15 cellular contexts compared by ENCODE assay signal in the genomic region with DNA sequence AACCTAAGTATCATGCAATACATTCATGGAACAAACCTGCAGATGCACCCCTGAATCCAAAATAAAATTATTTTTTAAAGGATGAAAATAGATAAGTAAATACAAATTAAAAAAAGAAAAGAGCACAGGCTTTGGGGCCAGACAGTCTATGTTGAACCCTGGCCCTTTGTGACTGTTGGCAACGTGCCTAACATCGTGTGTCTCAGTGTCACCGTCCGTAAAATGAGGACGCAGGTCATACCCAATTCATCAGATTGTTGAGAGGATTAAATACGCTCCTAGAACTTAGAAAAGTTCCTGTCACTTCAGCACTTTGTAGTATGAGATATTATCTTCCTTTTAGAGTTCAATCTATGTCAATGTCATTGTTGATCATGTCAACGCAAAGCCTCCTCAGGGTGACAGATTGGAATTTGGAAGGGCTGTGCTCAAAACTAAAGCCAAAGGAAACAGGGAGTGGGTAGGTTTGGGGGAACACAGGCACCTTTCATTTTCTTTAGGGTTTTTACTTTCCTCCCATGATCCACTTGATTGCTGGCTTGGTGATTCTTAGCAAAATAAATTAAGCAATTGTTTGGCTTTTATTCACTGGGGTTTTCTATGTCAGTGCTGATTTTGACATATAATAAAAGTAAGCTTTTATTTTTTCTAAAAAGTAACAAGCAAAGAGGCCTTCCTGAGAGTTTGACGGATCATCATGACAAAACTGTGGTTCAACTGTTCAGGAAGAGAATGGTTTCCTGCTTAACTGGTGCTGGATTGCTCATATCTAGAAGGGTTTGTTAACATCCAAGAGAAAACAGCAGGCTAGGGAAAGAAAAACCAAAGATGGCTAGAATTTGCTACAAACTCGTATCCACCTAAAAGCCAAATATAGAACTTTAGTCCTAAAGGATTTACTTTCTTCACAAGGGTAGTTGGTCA. TPM values are rescaled to one million over a fixed set of nuclear protein-coding genes. Genes with fewer than 3 reads are reported as not detected.
DNase-seq lines count a peak whose midpoint lies in the region; ATAC-seq and TF ChIP-seq lines count a peak whose summit lies in the region.
"Had no signal": no experiment of that assay in that cellular context is flagged by ENCODE, and none has a peak within 500 bp of the region (broad histone marks: within the 10 kb centered on the region; RNA-seq: fewer than 3 reads in every experiment).

No MANE protein-coding gene starts in this region.

- no peak for DNase-seq in activated T-cell treated with anti-CD3 and anti-CD28 coated beads, Interleukin-2, amount 50 U/mL, for 72 hours
- DNase-seq in activated T-cell treated with anti-CD3 and anti-CD28 coated beads, Interleukin-2, amount 50 U/mL, for 4 hours, result no peak
- DNase-seq in activated CD4-positive, alpha-beta memory T cell treated with anti-CD3 and anti-CD28 coated beads for 36 hours, result no peak
- DNase-seq in esophagus muscularis mucosa (ENCODE audit: extremely low spot score), result peak; percentile 31
- no peak for DNase-seq in type B pancreatic cell (ENCODE audit: extremely low spot score, unreplicated experiment)
- no peak for DNase-seq in testis
- no peak for DNase-seq in DMS53 (lab: John Stamatoyannopoulos, UW)
- DNase-seq: activated T-cell treated with anti-CD3 and anti-CD28 coated beads, Interleukin-2, amount 50 U/mL, for 24 hours; amniotic stem cell; CD8-positive, alpha-beta T cell; GOT3; hippocampal formation; MM.1S had no signal

- peaks cover 7% of the 10 kb centered on the region for H3K27me3 Mint-ChIP-seq in activated T-cell treated with anti-CD3 and anti-CD28 coated beads, Interleukin-2, amount 50 U/mL, for 72 hours (ENCODE audit: low read depth)
- H3K27me3 Mint-ChIP-seq in activated T-cell treated with anti-CD3 and anti-CD28 coated beads, Interleukin-2, amount 50 U/mL, for 4 hours (ENCODE audit: low read depth), result no peaks in the 10 kb centered on the region
- H3K27me3 Mint-ChIP-seq in activated CD4-positive, alpha-beta memory T cell treated with anti-CD3 and anti-CD28 coated beads for 36 hours, result no peaks in the 10 kb centered on the region
- H3K27me3 Mint-ChIP-seq in type B pancreatic cell, result peaks cover 2% of the 10 kb centered on the region
- no peaks in the 10 kb centered on the region for H3K27me3 Mint-ChIP-seq in activated T-helper 17 cell treated with anti-CD3 and anti-CD28 coated beads, Interleukin-2, amount 50 U/mL, for 72 hours
- H3K27me3 Mint-ChIP-seq: activated T-cell treated with anti-CD3 and anti-CD28 coated beads, Interleukin-2, amount 50 U/mL, for 24 hours; stimulated activated memory B cell treated with anti-CD40 and anti-IgM and Interleukin-4, amounts not matched to agents 10 μg/mL and 1 μg/mL and 100 μg/mL, for 72 hours had no signal

- H3K9me3 Mint-ChIP-seq in activated T-cell treated with anti-CD3 and anti-CD28 coated beads, Interleukin-2, amount 50 U/mL, for 72 hours, result peaks cover 7 to 8% of the 10 kb centered on the region in 2 donors
- peaks cover 18% of the 10 kb centered on the region for H3K9me3 Mint-ChIP-seq in activated T-cell treated with anti-CD3 and anti-CD28 coated beads, Interleukin-2, amount 50 U/mL, for 4 hours
- peaks cover 25% of the 10 kb centered on the region for H3K9me3 Mint-ChIP-seq in activated CD4-positive, alpha-beta memory T cell treated with anti-CD3 and anti-CD28 coated beads for 36 hours
- H3K9me3 Mint-ChIP-seq in type B pancreatic cell, result peaks cover 5% of the 10 kb centered on the region
- H3K9me3 Mint-ChIP-seq in activated T-helper 17 cell treated with anti-CD3 and anti-CD28 coated beads, Interleukin-2, amount 50 U/mL, for 72 hours, result no peaks in the 10 kb centered on the region

- no peak for TF ChIP-seq EP300 in esophagus muscularis mucosa (IDR thresholded peaks at IDR 0.05)

- no peak overlapping the region for H3K27ac ChIP-seq in esophagus muscularis mucosa (replicated peaks in 1 of 4)
- no peak overlapping the region for H3K27ac ChIP-seq in testis

- H3K4me3 ChIP-seq in esophagus muscularis mucosa, result no peak overlapping the region
- H3K4me3 ChIP-seq in testis, result no peak overlapping the region

- peak overlapping the region; percentile 55 to 60 for H3K4me3 Mint-ChIP-seq in activated T-cell treated with anti-CD3 and anti-CD28 coated beads, Interleukin-2, amount 50 U/mL, for 72 hours
- no peak overlapping the region for H3K4me3 Mint-ChIP-seq in activated T-cell treated with anti-CD3 and anti-CD28 coated beads, Interleukin-2, amount 50 U/mL, for 4 hours
- H3K4me3 Mint-ChIP-seq in activated CD4-positive, alpha-beta memory T cell treated with anti-CD3 and anti-CD28 coated beads for 36 hours, result no peak overlapping the region
- H3K4me3 Mint-ChIP-seq in type B pancreatic cell, result no peak overlapping the region
- H3K4me3 Mint-ChIP-seq in activated T-helper 17 cell treated with anti-CD3 and anti-CD28 coated beads, Interleukin-2, amount 50 U/mL, for 72 hours, result no peak overlapping the region
- H3K4me3 Mint-ChIP-seq: activated T-cell treated with anti-CD3 and anti-CD28 coated beads, Interleukin-2, amount 50 U/mL, for 24 hours; CD8-positive, alpha-beta T cell; stimulated activated memory B cell treated with anti-CD40 and anti-IgM and Interleukin-4, amounts not matched to agents 10 μg/mL and 1 μg/mL and 100 μg/mL, for 72 hours had no signal

- WGBS in esophagus muscularis mucosa, result 73% methylated on average over 9 of the region's 9 CpGs
- WGBS in testis, 2 donors, result 83 to 84% methylated on average over 9 of the region's 9 CpGs

- H3K4me1 ChIP-seq in esophagus muscularis mucosa (peaks cover 17 to 30% (median 22%) of the 10 kb centered on the region in 4 donors), testis (peaks cover 14% of the 10 kb centered on the region)

- POLR2A ChIA-PET in activated CD4-positive, alpha-beta memory T cell treated with anti-CD3 and anti-CD28 coated beads for 36 hours (lab: Charles Lee), result no interaction called here

- H3K9me3 ChIP-seq in esophagus muscularis mucosa (peaks cover 0 to 11% (median 8%) of the 10 kb centered on the region in 4 donors), testis (no peaks in the 10 kb centered on the region)

- peaks cover 50% of the 10 kb centered on the region for H3K4me1 Mint-ChIP-seq in activated T-cell treated with anti-CD3 and anti-CD28 coated beads, Interleukin-2, amount 50 U/mL, for 72 hours (ENCODE audit: low read depth)
- peaks cover 15% of the 10 kb centered on the region for H3K4me1 Mint-ChIP-seq in activated T-cell treated with anti-CD3 and anti-CD28 coated beads, Interleukin-2, amount 50 U/mL, for 4 hours (ENCODE audit: low read depth)
- H3K4me1 Mint-ChIP-seq in activated CD4-positive, alpha-beta memory T cell treated with anti-CD3 and anti-CD28 coated beads for 36 hours (ENCODE audit: low read depth), result peaks cover 35% of the 10 kb centered on the region
- peaks cover 28% of the 10 kb centered on the region for H3K4me1 Mint-ChIP-seq in type B pancreatic cell (ENCODE audit: unreplicated experiment)
- H3K4me1 Mint-ChIP-seq in activated T-helper 17 cell treated with anti-CD3 and anti-CD28 coated beads, Interleukin-2, amount 50 U/mL, for 72 hours, result peaks cover 5% of the 10 kb centered on the region
- H3K4me1 Mint-ChIP-seq: stimulated activated memory B cell treated with anti-CD40 and anti-IgM and Interleukin-4, amounts not matched to agents 10 μg/mL and 1 μg/mL and 100 μg/mL, for 72 hours had no signal

- peak overlapping the region; percentile 66 for H3K27ac Mint-ChIP-seq in activated T-cell treated with anti-CD3 and anti-CD28 coated beads, Interleukin-2, amount 50 U/mL, for 72 hours
- peak overlapping the region; percentile 53 for H3K27ac Mint-ChIP-seq in activated CD4-positive, alpha-beta memory T cell treated with anti-CD3 and anti-CD28 coated beads for 36 hours
- H3K27ac Mint-ChIP-seq in type B pancreatic cell, result peak overlapping the region; percentile 54
- no peak overlapping the region for H3K27ac Mint-ChIP-seq in activated T-helper 17 cell treated with anti-CD3 and anti-CD28 coated beads, Interleukin-2, amount 50 U/mL, for 72 hours
- H3K27ac Mint-ChIP-seq: activated T-cell treated with anti-CD3 and anti-CD28 coated beads, Interleukin-2, amount 50 U/mL, for 24 hours; CD8-positive, alpha-beta T cell; stimulated activated memory B cell treated with anti-CD40 and anti-IgM and Interleukin-4, amounts not matched to agents 10 μg/mL and 1 μg/mL and 100 μg/mL, for 72 hours had no signal

- no peaks in the 10 kb centered on the region for H3K36me3 ChIP-seq in esophagus muscularis mucosa
- H3K36me3 ChIP-seq in testis (ENCODE audit: low read depth, missing control alignments), result no peaks in the 10 kb centered on the region

- ATAC-seq in activated T-cell treated with anti-CD3 and anti-CD28 coated beads, Interleukin-2, amount 50 U/mL, for 72 hours (replicated peaks in 1 of 2), result peak in 1 of 2 donors; percentile 27
- no peak for ATAC-seq in activated T-cell treated with anti-CD3 and anti-CD28 coated beads, Interleukin-2, amount 50 U/mL, for 4 hours
- ATAC-seq in activated T-helper 17 cell treated with anti-CD3 and anti-CD28 coated beads, Interleukin-2, amount 50 U/mL, for 72 hours (replicated peaks), result no peak
- ATAC-seq: CD8-positive, alpha-beta T cell; stimulated activated memory B cell treated with anti-CD40 and anti-IgM and Interleukin-4, amounts not matched to agents 10 μg/mL and 1 μg/mL and 100 μg/mL, for 72 hours had no signal

- TF ChIP-seq POLR2A in esophagus muscularis mucosa (IDR thresholded peaks at IDR 0.05; ENCODE audit: low read depth) (no peak), testis (IDR thresholded peaks at IDR 0.05) (no peak)

- intact Hi-C loops in activated CD4-positive, alpha-beta memory T cell treated with anti-CD3 and anti-CD28 coated beads for 36 hours (cut with micrococcal nuclease), result loop anchor here (2.0 kb wide), 1 partner anchor 21 kb away; the partner anchor contains the start of gene SERPINB1
- intact Hi-C loops in esophagus muscularis mucosa (cut with DNase I) (no loop called here), testis (cut with DNase I; ENCODE audit: low total_unique reads) (no loop called here)

- no peaks in the 10 kb centered on the region for H3K27me3 ChIP-seq in esophagus muscularis mucosa
- no peaks in the 10 kb centered on the region for H3K27me3 ChIP-seq in testis

- peaks cover 16 to 22% of the 10 kb centered on the region in 2 donors for H3K36me3 Mint-ChIP-seq in activated T-cell treated with anti-CD3 and anti-CD28 coated beads, Interleukin-2, amount 50 U/mL, for 72 hours (ENCODE audit: insufficient read depth in 2 of 2)
- peaks cover 5% of the 10 kb centered on the region for H3K36me3 Mint-ChIP-seq in activated T-cell treated with anti-CD3 and anti-CD28 coated beads, Interleukin-2, amount 50 U/mL, for 4 hours (ENCODE audit: insufficient read depth)
- H3K36me3 Mint-ChIP-seq in activated CD4-positive, alpha-beta memory T cell treated with anti-CD3 and anti-CD28 coated beads for 36 hours, result peaks cover 12% of the 10 kb centered on the region
- peaks cover 6% of the 10 kb centered on the region for H3K36me3 Mint-ChIP-seq in type B pancreatic cell
- no peaks in the 10 kb centered on the region for H3K36me3 Mint-ChIP-seq in activated T-helper 17 cell treated with anti-CD3 and anti-CD28 coated beads, Interleukin-2, amount 50 U/mL, for 72 hours (ENCODE audit: low read depth)

- TF ChIP-seq CTCF in esophagus muscularis mucosa (IDR thresholded peaks at IDR 0.05), result no peak
- no peak for TF ChIP-seq CTCF in type B pancreatic cell (conservative IDR thresholded peaks at IDR 0.05)
- TF ChIP-seq CTCF in testis (IDR thresholded peaks at IDR 0.05), result no peak

- CTCF ChIA-PET in activated CD4-positive, alpha-beta memory T cell treated with anti-CD3 and anti-CD28 coated beads for 36 hours (lab: Charles Lee), result interaction anchor here (0.6 kb wide), 1 partner anchor 29 kb away, joined by 3 read pairs; no protein-coding TSS in a partner anchor

RNA-seq across cellular contexts. Expression of gene SERPINB1, which starts 21.5 kb away (rescaled TPM):
- total RNA-seq in activated T-cell treated with anti-CD3 and anti-CD28 coated beads, Interleukin-2, amount 50 U/mL, for 72 hours, result 100 to 1,000 TPM; 131 to 203 TPM
- total RNA-seq in activated T-cell treated with anti-CD3 and anti-CD28 coated beads, Interleukin-2, amount 50 U/mL, for 4 hours, result 10 to 100 TPM; 16.7 to 19.3 (median 18.0) TPM
- total RNA-seq in activated CD4-positive, alpha-beta memory T cell treated with anti-CD3 and anti-CD28 coated beads for 36 hours, result 100 to 1,000 TPM; 164 to 169 TPM
- 100 to 1,000 TPM in 1 of 4 donors, 10 to 100 TPM in 3; 23.3 to 123 (median 29.9) TPM for total RNA-seq in esophagus muscularis mucosa
- 31.2 and 52.0 TPM in 2 replicates for total RNA-seq in type B pancreatic cell (ENCODE audit: low replicate concordance)
- 10 to 100 TPM; 15.0 to 19.6 TPM for total RNA-seq in testis
- 19.4 TPM for polyA plus RNA-seq in testis (ENCODE audit: insufficient read depth, low read depth, low replicate concordance)
- total RNA-seq in activated T-helper 17 cell treated with anti-CD3 and anti-CD28 coated beads, Interleukin-2, amount 50 U/mL, for 72 hours, result 10 to 100 TPM; 33.4 to 67.8 TPM

RNA-seq across cellular contexts. Expression of gene WRNIP1, which starts 55.0 kb away (rescaled TPM):
- 10 to 100 TPM; 40.9 to 47.1 TPM for total RNA-seq in activated T-cell treated with anti-CD3 and anti-CD28 coated beads, Interleukin-2, amount 50 U/mL, for 72 hours
- total RNA-seq in activated T-cell treated with anti-CD3 and anti-CD28 coated beads, Interleukin-2, amount 50 U/mL, for 4 hours, result 10 to 100 TPM; 44.1 to 52.1 (median 49.0) TPM
- 10 to 100 TPM; 32.7 to 32.8 TPM for total RNA-seq in activated CD4-positive, alpha-beta memory T cell treated with anti-CD3 and anti-CD28 coated beads for 36 hours
- 10 to 100 TPM; 55.2 to 77.2 (median 63.7) TPM for total RNA-seq in esophagus muscularis mucosa
- total RNA-seq in type B pancreatic cell (ENCODE audit: low replicate concordance), result 37.6 and 41.2 TPM in 2 replicates
- total RNA-seq in testis, result 100 to 1,000 TPM in 1 of 2 donors, 10 to 100 TPM in 1; 95.8 to 102 TPM
- 57.7 TPM for polyA plus RNA-seq in testis (ENCODE audit: insufficient read depth, low read depth, low replicate concordance)
- 10 to 100 TPM; 30.4 to 48.5 TPM for total RNA-seq in activated T-helper 17 cell treated with anti-CD3 and anti-CD28 coated beads, Interleukin-2, amount 50 U/mL, for 72 hours

Comparison
In these comparisons a context has a peak if more than half of its experiments do, and no peak if none do; other contexts are left out.
1. H3K4me3 Mint-ChIP-seq: peak in activated T-cell treated with anti-CD3 and anti-CD28 coated beads, Interleukin-2, amount 50 U/mL, for 72 hours (2 of 2); none in activated T-cell treated with anti-CD3 and anti-CD28 coated beads, Interleukin-2, amount 50 U/mL, for 4 hours (single experiment), activated CD4-positive, alpha-beta memory T cell treated with anti-CD3 and anti-CD28 coated beads for 36 hours (single experiment), type B pancreatic cell (single experiment) and activated T-helper 17 cell treated with anti-CD3 and anti-CD28 coated beads, Interleukin-2, amount 50 U/mL, for 72 hours (single experiment).